ENCODE assay signal across 1 cellular context in genomic region chr5:61468483-61468865, GRCh38.
TF ChIP-seq lines count a peak whose summit lies in the region.

No MANE protein-coding gene starts in this region.

TF ChIP-seq in GM23338, 12 proteins besides CTCF, POLR2A, EP300 and RAD21 (continued from another document):
- TF ChIP-seq EZH2 (IDR thresholded peaks at IDR 0.05; ENCODE audit: low read depth, unreplicated experiment) (no peak), EZH2phosphoT487 (IDR thresholded peaks at IDR 0.05; ENCODE audit: unreplicated experiment) (no peak), REST (IDR thresholded peaks at IDR 0.05; ENCODE audit: unreplicated experiment) (no peak)
TF ChIP-seq in GM23338: peak in this region for 0.
